In the genomic region with DNA sequence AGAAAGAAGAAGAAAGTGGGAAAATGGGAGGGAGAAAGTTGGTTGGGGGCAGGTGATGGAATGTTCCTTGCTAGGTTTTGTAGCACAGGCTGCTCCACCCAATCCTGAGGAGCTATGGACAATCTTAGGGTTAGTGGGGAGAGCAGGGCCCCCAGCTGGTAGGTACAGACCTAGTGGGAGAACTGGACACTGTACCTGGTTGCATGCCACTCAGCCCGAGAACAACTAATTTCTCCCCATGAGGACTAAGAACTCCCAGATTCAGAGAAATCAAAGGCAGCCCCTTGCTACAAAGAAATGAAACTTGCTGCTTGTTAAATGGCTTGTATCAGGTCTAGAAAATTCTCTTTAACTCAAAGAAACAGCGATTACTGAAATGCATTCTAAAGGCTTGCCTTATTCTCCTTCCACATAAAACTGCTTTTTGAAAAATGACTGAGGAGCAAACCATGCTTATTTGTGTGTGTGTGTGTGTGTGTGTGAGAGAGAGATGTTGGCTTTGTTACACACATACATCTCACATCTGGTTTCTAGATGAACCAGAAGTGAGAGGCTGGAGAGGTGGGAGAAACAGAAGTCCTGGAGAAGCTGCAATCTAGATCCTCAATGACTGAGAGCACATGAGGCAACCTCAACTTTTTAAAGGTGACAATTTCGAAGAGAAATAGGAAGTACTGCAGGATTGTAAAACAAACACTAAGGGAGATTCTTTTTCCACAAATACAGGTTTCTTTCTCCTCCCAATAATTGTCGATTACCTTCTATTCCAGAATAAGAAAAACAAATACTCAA, we compare ENCODE assay signal across 12 cellular contexts. TPM values are rescaled to one million over a fixed set of nuclear protein-coding genes. Genes with fewer than 3 reads are reported as not detected.
DNase-seq lines count a peak whose midpoint lies in the region; ATAC-seq and TF ChIP-seq lines count a peak whose summit lies in the region.
"Had no signal": no experiment of that assay in that cellular context is flagged by ENCODE, and none has a peak within 500 bp of the region (broad histone marks: within the 10 kb centered on the region; RNA-seq: fewer than 3 reads in every experiment).

No MANE protein-coding gene starts in this region.

- no peak overlapping the region for H3K4me3 ChIP-seq in lower lobe of right lung
- no peak overlapping the region for H3K4me3 ChIP-seq in prostate gland
- H3K4me3 ChIP-seq: right atrium auricular region, stomach had no signal

- WGBS in prostate gland = 79% methylated on average over 4 of the region's 4 CpGs

- no peak for ATAC-seq in lower lobe of right lung

- H3K27me3 ChIP-seq in lower lobe of right lung (ENCODE audit: low read depth) (no peaks in the 10 kb centered on the region), prostate gland (replicated peaks; ENCODE audit: insufficient read depth) (no peaks in the 10 kb centered on the region)
- H3K27me3 ChIP-seq: right atrium auricular region, stomach had no signal

- H3K36me3 ChIP-seq in lower lobe of right lung = no peaks in the 10 kb centered on the region
- no peaks in the 10 kb centered on the region for H3K36me3 ChIP-seq in prostate gland
- H3K36me3 ChIP-seq: right atrium auricular region, stomach had no signal

- TF ChIP-seq CTCF in HFFc6 (IDR thresholded peaks at IDR 0.05) (no peak), lower lobe of right lung (IDR thresholded peaks at IDR 0.05) (no peak), prostate gland (IDR thresholded peaks at IDR 0.05) (no peak)

- peak overlapping the region; percentile 13; the same call in 1 of the 2 replicates for H3K4me3 Mint-ChIP-seq in HFFc6
- peak overlapping the region; percentile 79 for H3K4me3 Mint-ChIP-seq in T-helper 2 cell treated with Interferon-gamma antibody and Interleukin-4, amounts not matched to agents 5 μg/mL and 100 μg/mL, for 36 hours

- TF ChIP-seq POLR2A in prostate gland (IDR thresholded peaks at IDR 0.05) = no peak

- peaks cover 85% of the 10 kb centered on the region for H3K4me1 Mint-ChIP-seq in HFFc6 (ENCODE audit: low read depth)
- peaks cover 95% of the 10 kb centered on the region for H3K4me1 Mint-ChIP-seq in T-helper 2 cell treated with Interferon-gamma antibody and Interleukin-4, amounts not matched to agents 5 μg/mL and 100 μg/mL, for 36 hours (ENCODE audit: low read depth)

- H3K27ac ChIP-seq in lower lobe of right lung (peak overlapping the region; percentile 5), prostate gland (no peak overlapping the region)
- H3K27ac ChIP-seq: right atrium auricular region had no signal

- H3K4me1 ChIP-seq in lower lobe of right lung (peaks cover 20% of the 10 kb centered on the region), prostate gland (replicated peaks) (no peaks in the 10 kb centered on the region)
- H3K4me1 ChIP-seq: right atrium auricular region had no signal

- peak; percentile 76 for DNase-seq in CD1c-positive myeloid dendritic cell (ENCODE audit: extremely low spot score)
- DNase-seq in HFFc6 = no peak
- DNase-seq in T-helper 2 cell treated with Interferon-gamma antibody and Interleukin-4, amounts not matched to agents 5 μg/mL and 100 μg/mL, for 36 hours (ENCODE audit: low spot score) = no peak
- DNase-seq in lower lobe of right lung = no peak
- DNase-seq in prostate gland (ENCODE audit: low spot score) = no peak
- DNase-seq in NCI-H1436 (lab: John Stamatoyannopoulos, UW) = no peak
- no peak for DNase-seq in NCI-H2171 treated with DMSO at 0.1 percent for 48 hours (lab: John Stamatoyannopoulos, UW)
- DNase-seq: Calu3; NCI-H146; stimulated activated CD4-positive, alpha-beta T cell treated with anti-CD3 and anti-CD28 coated beads, Interleukin-4, amount 100 ng/mL, for 24 hours; stomach had no signal

- no peaks in the 10 kb centered on the region for H3K9me3 Mint-ChIP-seq in HFFc6
- H3K9me3 Mint-ChIP-seq in T-helper 2 cell treated with Interferon-gamma antibody and Interleukin-4, amounts not matched to agents 5 μg/mL and 100 μg/mL, for 36 hours = no peaks in the 10 kb centered on the region

- H3K36me3 Mint-ChIP-seq in HFFc6 (ENCODE audit: low read depth) = no peaks in the 10 kb centered on the region
- H3K36me3 Mint-ChIP-seq in T-helper 2 cell treated with Interferon-gamma antibody and Interleukin-4, amounts not matched to agents 5 μg/mL and 100 μg/mL, for 36 hours (ENCODE audit: low read depth) = peaks cover 39% of the 10 kb centered on the region

- H3K9me3 ChIP-seq in lower lobe of right lung (no peaks in the 10 kb centered on the region), prostate gland (no peaks in the 10 kb centered on the region)
- H3K9me3 ChIP-seq: right atrium auricular region, stomach had no signal

- intact Hi-C loops in lower lobe of right lung (cut with DNase I) (no loop called here), prostate gland (cut with DNase I) (no loop called here)

- no peaks in the 10 kb centered on the region for H3K27me3 Mint-ChIP-seq in HFFc6 (ENCODE audit: insufficient read depth)
- H3K27me3 Mint-ChIP-seq in T-helper 2 cell treated with Interferon-gamma antibody and Interleukin-4, amounts not matched to agents 5 μg/mL and 100 μg/mL, for 36 hours (ENCODE audit: low read depth) = no peaks in the 10 kb centered on the region

- H3K27ac Mint-ChIP-seq in HFFc6 = no peak overlapping the region
- peak overlapping the region; percentile 84 for H3K27ac Mint-ChIP-seq in T-helper 2 cell treated with Interferon-gamma antibody and Interleukin-4, amounts not matched to agents 5 μg/mL and 100 μg/mL, for 36 hours

RNA-seq across cellular contexts. Expression of a gene that starts 28.9 kb away (rescaled TPM):
- total RNA-seq in HFFc6 (2021; fragmentation: NEBNext Ultra II Directional; extraction: Animal tissue kit (Norgen Biotek cat#: 25700)) = 1 to 10 TPM in 2 of 6 experiments, under 1 TPM in 4; 0.32 to 1.7 (median 0.49) TPM
- 51.0 TPM for total RNA-seq in lower lobe of right lung
- 1 to 10 TPM; 3.1 to 4.0 TPM for total RNA-seq in prostate gland

Comparison
In these comparisons a context has a peak if more than half of its experiments do, and no peak if none do; other contexts are left out.
1. RNA of a gene that starts 28.9 kb away (total RNA-seq): 51.0 TPM in lower lobe of right lung (single experiment); 3.1 to 4.0 TPM in prostate gland and 0.32 to 1.7 TPM in HFFc6; every median in the first group is over 10 times any median in the second.